ENCODE assay signal across 35 cellular contexts in genomic region chr1:43280683-43281082, GRCh38. TPM values are rescaled to one million over a fixed set of nuclear protein-coding genes. Genes with fewer than 3 reads are reported as not detected.
"Had no signal": no experiment of that assay in that cellular context is flagged by ENCODE, and none has a peak within 500 bp of the region (broad histone marks: within the 10 kb centered on the region; RNA-seq: fewer than 3 reads in every experiment).

No MANE protein-coding gene starts in this region.

- H3K4me1 ChIP-seq: ascending aorta had no signal

- H3K27me3 ChIP-seq: ascending aorta, cardiac muscle cell, MG63 had no signal

- DNase-seq: activated B cell treated with CpG ODN at 0.5 μM for 24 hours; activated CD4-positive, alpha-beta T cell treated with anti-CD3 and anti-CD28 coated beads for 4 hours; activated CD4-positive, CD25-positive, alpha-beta regulatory T cell treated with anti-CD3 and anti-CD28 coated beads, Interleukin-2, amount 50 U/mL, for 72 hours; activated CD8-positive, alpha-beta T cell treated with anti-CD3 and anti-CD28 coated beads for 36 hours; activated effector memory CD4-positive, alpha-beta T cell treated with anti-CD3 and anti-CD28 coated beads, Interleukin-2, amount 50 U/mL, for 16 hours; activated naive CD4-positive, alpha-beta T cell; activated naive CD4-positive, alpha-beta T cell treated with anti-CD3 and anti-CD28 coated beads, Interleukin-2, amount 50 U/mL, for 16 hours; activated naive CD8-positive, alpha-beta T cell treated with anti-CD3 and anti-CD28 coated beads for 36 hours; activated T-cell treated with anti-CD3 and anti-CD28 coated beads, Interleukin-2, amount 50 U/mL, for 1 hour; activated T-cell treated with anti-CD3 and anti-CD28 coated beads, Interleukin-2, amount 50 U/mL, for 72 hours; amniotic stem cell; Kasumi-1; KG1; MG63; NCI-H1048; NCI-H1105 treated with DMSO at 0.1 percent for 48 hours; NCI-H1436; NCI-H1694; NCI-H1930; NCI-H345; NCI-H524 treated with DMSO at 0.1 percent for 48 hours; SIG-M5; T-cell; T-helper 17 cell had no signal

- H3K27ac ChIP-seq: ascending aorta, cardiac muscle cell, VCaP had no signal

- H3K4me1 Mint-ChIP-seq: activated B cell treated with CpG ODN at 0.5 μM for 24 hours; activated naive CD8-positive, alpha-beta T cell treated with anti-CD3 and anti-CD28 coated beads for 36 hours; activated T-helper 17 cell treated with anti-CD3 and anti-CD28 coated beads, Interleukin-2, amount 50 U/mL, for 72 hours; T-cell had no signal

- H3K9me3 ChIP-seq: ascending aorta, MG63 had no signal

- H3K4me3 ChIP-seq: ascending aorta, cardiac muscle cell, MG63 had no signal

- H3K36me3 ChIP-seq: ascending aorta, cardiac muscle cell, MG63 had no signal

- ATAC-seq: activated CD8-positive, alpha-beta T cell treated with anti-CD3 and anti-CD28 coated beads for 36 hours; activated T-cell treated with anti-CD3 and anti-CD28 coated beads, Interleukin-2, amount 50 U/mL, for 72 hours; activated T-helper 17 cell treated with anti-CD3 and anti-CD28 coated beads, Interleukin-2, amount 50 U/mL, for 72 hours; Panc1; Right ventricle myocardium inferior; SK-N-SH treated with all-trans-retinoic acid at 6 μM for 48 hours; T-cell; T-helper 17 cell had no signal

- H3K27ac Mint-ChIP-seq: activated B cell treated with CpG ODN at 0.5 μM for 24 hours; activated CD8-positive, alpha-beta T cell treated with anti-CD3 and anti-CD28 coated beads for 36 hours; activated naive CD8-positive, alpha-beta T cell treated with anti-CD3 and anti-CD28 coated beads for 36 hours; activated T-cell treated with anti-CD3 and anti-CD28 coated beads, Interleukin-2, amount 50 U/mL, for 72 hours; activated T-helper 17 cell treated with anti-CD3 and anti-CD28 coated beads, Interleukin-2, amount 50 U/mL, for 72 hours; T-cell; T-helper 17 cell had no signal

- H3K36me3 Mint-ChIP-seq: activated naive CD8-positive, alpha-beta T cell treated with anti-CD3 and anti-CD28 coated beads for 36 hours; T-cell had no signal

- H3K4me3 Mint-ChIP-seq: activated B cell treated with CpG ODN at 0.5 μM for 24 hours; activated CD8-positive, alpha-beta T cell treated with anti-CD3 and anti-CD28 coated beads for 36 hours; activated naive CD8-positive, alpha-beta T cell treated with anti-CD3 and anti-CD28 coated beads for 36 hours; activated T-cell treated with anti-CD3 and anti-CD28 coated beads, Interleukin-2, amount 50 U/mL, for 72 hours; activated T-helper 17 cell treated with anti-CD3 and anti-CD28 coated beads, Interleukin-2, amount 50 U/mL, for 72 hours; T-cell; T-helper 17 cell had no signal

- H3K9me3 Mint-ChIP-seq: activated B cell treated with CpG ODN at 0.5 μM for 24 hours; activated CD8-positive, alpha-beta T cell treated with anti-CD3 and anti-CD28 coated beads for 36 hours; activated naive CD8-positive, alpha-beta T cell treated with anti-CD3 and anti-CD28 coated beads for 36 hours; activated T-cell treated with anti-CD3 and anti-CD28 coated beads, Interleukin-2, amount 50 U/mL, for 72 hours; activated T-helper 17 cell treated with anti-CD3 and anti-CD28 coated beads, Interleukin-2, amount 50 U/mL, for 72 hours; T-cell had no signal

RNA-seq across cellular contexts. Expression of gene C1orf210, which starts 4.7 kb away (rescaled TPM):
- total RNA-seq: activated B cell treated with CpG ODN at 0.5 μM for 24 hours; activated CD8-positive, alpha-beta memory T cell treated with anti-CD3 and anti-CD28 coated beads for 36 hours; activated CD8-positive, alpha-beta T cell treated with anti-CD3 and anti-CD28 coated beads for 36 hours; activated naive CD8-positive, alpha-beta T cell treated with anti-CD3 and anti-CD28 coated beads for 36 hours; activated T-helper 17 cell treated with anti-CD3 and anti-CD28 coated beads, Interleukin-2, amount 50 U/mL, for 72 hours; ascending aorta; Right ventricle myocardium inferior; RPMI7951; SK-MEL-5; T-helper 17 cell had no signal
- polyA plus RNA-seq: cardiac muscle cell had no signal

RNA-seq across cellular contexts. Expression of gene TMEM125, which starts 10.9 kb away (rescaled TPM):
- total RNA-seq: activated B cell treated with CpG ODN at 0.5 μM for 24 hours; activated CD8-positive, alpha-beta memory T cell treated with anti-CD3 and anti-CD28 coated beads for 36 hours; activated T-cell treated with anti-CD3 and anti-CD28 coated beads, Interleukin-2, amount 50 U/mL, for 72 hours; activated T-helper 17 cell treated with anti-CD3 and anti-CD28 coated beads, Interleukin-2, amount 50 U/mL, for 72 hours; ascending aorta; NCI-H460; Right ventricle myocardium inferior; RPMI7951; SK-MEL-5; T-helper 17 cell had no signal

RNA-seq across cellular contexts. Expression of gene TIE1, which starts 20.1 kb away (rescaled TPM):
- total RNA-seq: activated B cell treated with CpG ODN at 0.5 μM for 24 hours, NCI-H460, T-helper 17 cell had no signal
- polyA plus RNA-seq: cardiac muscle cell had no signal

RNA-seq across cellular contexts. Expression of gene MPL, which starts 56.9 kb away (rescaled TPM):
- total RNA-seq: activated B cell treated with CpG ODN at 0.5 μM for 24 hours; activated CD8-positive, alpha-beta memory T cell treated with anti-CD3 and anti-CD28 coated beads for 36 hours; activated CD8-positive, alpha-beta T cell treated with anti-CD3 and anti-CD28 coated beads for 36 hours; activated naive CD8-positive, alpha-beta T cell treated with anti-CD3 and anti-CD28 coated beads for 36 hours; activated T-cell treated with anti-CD3 and anti-CD28 coated beads, Interleukin-2, amount 50 U/mL, for 72 hours; activated T-helper 17 cell treated with anti-CD3 and anti-CD28 coated beads, Interleukin-2, amount 50 U/mL, for 72 hours; ascending aorta; cardiac muscle cell; NCI-H460; RPMI7951; SK-MEL-5 had no signal
- polyA plus RNA-seq: cardiac muscle cell had no signal
